ENCODE assay signal across 17 cellular contexts in the genomic region with DNA sequence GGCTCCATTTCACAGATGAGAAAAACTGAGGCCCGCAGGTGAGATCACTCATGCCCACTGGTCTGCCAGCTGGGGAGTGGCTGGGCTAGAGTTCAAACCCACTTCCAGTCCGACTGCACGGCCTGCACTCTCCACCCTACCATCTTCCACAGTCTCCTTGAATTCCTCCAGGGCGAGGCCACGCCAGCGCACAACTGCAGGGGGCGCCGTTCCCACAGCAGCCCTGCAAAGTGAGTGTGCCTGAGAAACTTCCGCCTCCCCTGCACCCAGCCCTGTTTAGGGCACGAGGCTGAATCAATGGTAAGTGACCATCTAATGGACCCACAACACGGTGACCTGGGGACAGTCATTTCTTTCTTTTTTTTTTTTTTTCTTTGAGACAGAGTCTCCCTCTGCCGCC. TPM values are rescaled to one million over a fixed set of nuclear protein-coding genes. Genes with fewer than 3 reads are reported as not detected.
A peak's percentile ranks its signal among the peaks of the same experiment; 100 is the strongest.
DNase-seq lines count a peak whose midpoint lies in the region; ATAC-seq, FAIRE-seq and TF ChIP-seq lines count a peak whose summit lies in the region.
"Had no signal": no experiment of that assay in that cellular context is flagged by ENCODE, and none has a peak within 500 bp of the region (broad histone marks: within the 10 kb centered on the region; RNA-seq: fewer than 3 reads in every experiment).

No MANE protein-coding gene starts in this region.

- H3K27me3 Mint-ChIP-seq in endothelial cell (ENCODE audit: unreplicated experiment) = peaks cover 15% of the 10 kb centered on the region

- H3K9me3 ChIP-seq in HepG2 (ENCODE audit: low read length) = no peaks in the 10 kb centered on the region
- no peaks in the 10 kb centered on the region for H3K9me3 ChIP-seq in right lobe of liver

- no peaks in the 10 kb centered on the region for H3K36me3 Mint-ChIP-seq in endothelial cell (ENCODE audit: low read depth, unreplicated experiment)

- intact Hi-C loops in HepG2 (cut with micrococcal nuclease; ENCODE audit: unreplicated experiment) = no loop called here
- intact Hi-C loops in right lobe of liver (cut with DNase I) = no loop called here
- intact Hi-C loops in sciatic nerve (cut with DNase I) = no loop called here

- TF ChIP-seq EP300 in HepG2 (IDR thresholded peaks at IDR 0.05; ENCODE audit: low read depth in 2 of 2, low read length in 2 of 2) = no peak
- TF ChIP-seq EP300 in HepG2 (CRISPR knock-in tag; IDR thresholded peaks at IDR 0.05; ENCODE audit: borderline replicate concordance) = no peak

- no peak for ATAC-seq in HepG2
- no peak for ATAC-seq in right lobe of liver
- ATAC-seq in HG03159 (IDR thresholded peaks at IDR 0.05; ENCODE audit: unreplicated experiment) = no peak
- ATAC-seq in GM19452 (IDR thresholded peaks at IDR 0.05; ENCODE audit: unreplicated experiment) = no peak
- ATAC-seq in GM21360 (IDR thresholded peaks at IDR 0.05; ENCODE audit: unreplicated experiment) = no peak
- no peak for ATAC-seq in sciatic nerve
- ATAC-seq: activated T-cell treated with anti-CD3 and anti-CD28 coated beads, Interleukin-2, amount 50 U/mL, for 4 hours had no signal

- H3K36me3 ChIP-seq in HepG2 (replicated peaks in 1 of 2; ENCODE audit: control insufficient read depth in 1 of 2, insufficient read depth in 2 of 2, low read length in 2 of 2) = no peaks in the 10 kb centered on the region
- H3K36me3 ChIP-seq in right lobe of liver = no peaks in the 10 kb centered on the region

- TF ChIP-seq RAD21 in HepG2 (CRISPR knock-in tag; IDR thresholded peaks at IDR 0.05) = no peak

- no peaks in the 10 kb centered on the region for H4K20me1 ChIP-seq in HepG2 (ENCODE audit: insufficient read depth, low read length)

- H3K4me1 Mint-ChIP-seq in endothelial cell (ENCODE audit: unreplicated experiment) = peaks cover 13% of the 10 kb centered on the region
- H3K4me1 Mint-ChIP-seq: activated CD4-positive, alpha-beta T cell treated with anti-CD3 and anti-CD28 coated beads, Interleukin-2, amount 10 ng/mL, durations not matched to agents 24 days and 14 days; central memory CD8-positive, alpha-beta T cell had no signal

- H3K27ac Mint-ChIP-seq in endothelial cell (ENCODE audit: unreplicated experiment) = no peak overlapping the region
- H3K27ac Mint-ChIP-seq: activated CD4-positive, alpha-beta T cell treated with anti-CD3 and anti-CD28 coated beads, Interleukin-2, amount 10 ng/mL, durations not matched to agents 24 days and 14 days; T-helper 2 cell treated with Interferon-gamma antibody and Interleukin-4, amounts not matched to agents 5 μg/mL and 100 μg/mL, for 36 hours had no signal

- CTCF ChIA-PET in HepG2 (lab: Yijun Ruan, JAX; ENCODE audit: low intra/inter-chr PET ratio, low total read pairs) = no interaction called here

- H3K27ac ChIP-seq in HepG2 (ENCODE audit: extremely low read length, insufficient read depth, low read length) (no peak overlapping the region), right lobe of liver (no peak overlapping the region)

- POLR2A ChIA-PET in HepG2 (lab: Yijun Ruan, JAX) = no interaction called here

- WGBS in HepG2 (ENCODE audit: low lambda C conversion rate) = 19% methylated on average over 12 of the region's 12 CpGs
- 56% methylated on average over 4 of the region's 12 CpGs for WGBS in right lobe of liver (ENCODE audit: insufficient coverage, low coverage, low lambda C conversion rate, missing lambda C conversion rate)

- no peak overlapping the region for H3K9ac ChIP-seq in HepG2 (ENCODE audit: insufficient read depth, low read depth, low read length)

- H3K4me3 ChIP-seq in HepG2 (replicated peaks in 1 of 3; ENCODE audit: insufficient read depth in 1 of 3, low read depth in 2 of 3, low read length in 3 of 3) (no peak overlapping the region), right lobe of liver (no peak overlapping the region), NB4 (ENCODE audit: low read depth, low read length) (no peak overlapping the region)

- H2AFZ ChIP-seq in HepG2 (ENCODE audit: low read length) = no peak overlapping the region

- in situ Hi-C loops in HepG2 (cut with HindIII; ENCODE audit: extremely low pct_ligation_motif_present, low pct_unique_long_range_greater_than_20kb) = no loop called here

- DNase-seq in HepG2 (ENCODE audit: low spot score) (no peak), right lobe of liver (no peak), NB4 (ENCODE audit: low read depth) (no peak), endothelial cell (ENCODE audit: low spot score) (no peak), sciatic nerve (ENCODE audit: low spot score) (no peak)
- DNase-seq: activated CD4-positive, alpha-beta T cell treated with anti-CD3 and anti-CD28 coated beads, Interleukin-2, amount 10 ng/mL, durations not matched to agents 24 days and 14 days; activated T-cell treated with anti-CD3 and anti-CD28 coated beads, Interleukin-2, amount 50 U/mL, for 4 hours; GF-D8; NCI-H226; SHP77 treated with DMSO at 0.1 percent for 48 hours had no signal

- FAIRE-seq in HepG2 (lab: Jason Lieb, UNC) = no peak
- FAIRE-seq: urothelium cell line had no signal

- no peak overlapping the region for H3K4me3 Mint-ChIP-seq in endothelial cell (ENCODE audit: unreplicated experiment)
- H3K4me3 Mint-ChIP-seq: activated CD4-positive, alpha-beta T cell treated with anti-CD3 and anti-CD28 coated beads, Interleukin-2, amount 10 ng/mL, durations not matched to agents 24 days and 14 days; activated T-cell treated with anti-CD3 and anti-CD28 coated beads, Interleukin-2, amount 50 U/mL, for 4 hours; central memory CD8-positive, alpha-beta T cell; T-helper 2 cell treated with Interferon-gamma antibody and Interleukin-4, amounts not matched to agents 5 μg/mL and 100 μg/mL, for 36 hours had no signal

- H3K4me1 ChIP-seq in HepG2 (ENCODE audit: insufficient read depth, low read length) (no peaks in the 10 kb centered on the region), right lobe of liver (no peaks in the 10 kb centered on the region)

- TF ChIP-seq POLR2A in HepG2 (IDR thresholded peaks at IDR 0.05; ENCODE audit: insufficient read depth in 1 of 2, low read depth in 2 of 2, low read length in 2 of 2) (no peak), right lobe of liver (IDR thresholded peaks at IDR 0.05) (no peak), NB4 (IDR thresholded peaks at IDR 0.05; ENCODE audit: extremely low read depth, insufficient read length) (no peak)

- no peaks in the 10 kb centered on the region for H3K79me2 ChIP-seq in HepG2 (ENCODE audit: insufficient read depth, low read length)

- TF ChIP-seq CTCF in HepG2 (CRISPR knock-in tag; IDR thresholded peaks at IDR 0.05) = peak; percentile 30; the same call in 1 of the 2 replicates
- no peak for TF ChIP-seq CTCF in right lobe of liver (IDR thresholded peaks at IDR 0.05)
- TF ChIP-seq CTCF in NB4 (IDR thresholded peaks at IDR 0.05; ENCODE audit: low read depth, low read length) = peak; percentile 5
- peak; percentile 61 for TF ChIP-seq CTCF in endothelial cell (IDR thresholded peaks at IDR 0.05; ENCODE audit: unreplicated experiment)

- no TSS peak for BruUV-seq in HepG2 (replicated peaks; lab: Mats Ljungman, UMichigan)

- no peaks in the 10 kb centered on the region for H3K9me3 Mint-ChIP-seq in endothelial cell (ENCODE audit: unreplicated experiment)
- H3K9me3 Mint-ChIP-seq: activated CD4-positive, alpha-beta T cell treated with anti-CD3 and anti-CD28 coated beads, Interleukin-2, amount 10 ng/mL, durations not matched to agents 24 days and 14 days; activated T-cell treated with anti-CD3 and anti-CD28 coated beads, Interleukin-2, amount 50 U/mL, for 4 hours; central memory CD8-positive, alpha-beta T cell; T-helper 2 cell treated with Interferon-gamma antibody and Interleukin-4, amounts not matched to agents 5 μg/mL and 100 μg/mL, for 36 hours had no signal

- no peak overlapping the region for H3K4me2 ChIP-seq in HepG2 (ENCODE audit: low read depth, low read length)

- H3K27me3 ChIP-seq in HepG2 (ENCODE audit: control insufficient read depth in 1 of 2, insufficient read depth in 2 of 2, low read length in 2 of 2) (peaks cover 1 to 7% of the 10 kb centered on the region in 2 experiments; a peak in 2 of 5 replicates), right lobe of liver (peaks cover 0 to 17% of the 10 kb centered on the region in 2 donors)

RNA-seq across cellular contexts. Expression of a gene that starts 0.8 kb away (rescaled TPM):
- total RNA-seq in HepG2 (2016; rRNA removed; fragmentation: Illumina TruSeq; extraction: Trizol) = not detected in 2 replicates
- not detected in 2 replicates for total RNA-seq in HepG2 (2016; cell fraction: cytosol; rRNA removed; fragmentation: Illumina TruSeq; extraction: Trizol; ENCODE audit: low read depth)
- total RNA-seq in HepG2 (2016; cell fraction: insoluble cytoplasmic fraction; rRNA removed; fragmentation: Illumina TruSeq; extraction: Trizol) = not detected in 2 replicates
- not detected in 2 replicates for total RNA-seq in HepG2 (2016; cell fraction: membrane; rRNA removed; fragmentation: Illumina TruSeq; extraction: Trizol)
- not detected in 2 replicates for total RNA-seq in HepG2 (2016; cell fraction: nucleus; rRNA removed; fragmentation: Illumina TruSeq; extraction: Trizol)
- polyA plus RNA-seq in HepG2 (2011; rRNA removed) = not detected in 2 replicates
- polyA plus RNA-seq in HepG2 (2011; cell fraction: cytosol; rRNA removed) = not detected in 2 replicates
- not detected in 2 replicates for polyA plus RNA-seq in HepG2 (2011; cell fraction: nucleus; rRNA removed)
- polyA plus RNA-seq in HepG2 (2012) = not detected in 2 replicates
- polyA plus RNA-seq in HepG2 (2016; cell fraction: cytosol; fragmentation: Illumina TruSeq; extraction: Trizol; ENCODE audit: low read depth) = not detected in 2 replicates
- polyA plus RNA-seq in HepG2 (2016; cell fraction: insoluble cytoplasmic fraction; fragmentation: Illumina TruSeq; extraction: Trizol; ENCODE audit: low read depth) = not detected in 2 replicates
- polyA plus RNA-seq in HepG2 (2016; cell fraction: membrane; fragmentation: Illumina TruSeq; extraction: Trizol; ENCODE audit: low read depth) = not detected in 2 replicates
- not detected in 2 replicates for polyA plus RNA-seq in HepG2 (2016; cell fraction: nucleus; fragmentation: Illumina TruSeq; extraction: Trizol; ENCODE audit: insufficient read depth, low read depth)
- polyA minus RNA-seq in HepG2 (2011; rRNA and poly(A)+ RNA removed; ENCODE audit: low replicate concordance) = not detected in 2 replicates
- polyA minus RNA-seq in HepG2 (2011; cell fraction: cytosol; rRNA and poly(A)+ RNA removed) = not detected in 2 replicates
- not detected in 2 replicates for polyA minus RNA-seq in HepG2 (2011; cell fraction: nucleus; rRNA and poly(A)+ RNA removed)
- not detected for total RNA-seq in right lobe of liver
- total RNA-seq in endothelial cell (ENCODE audit: unreplicated experiment) = 0.67 TPM
- not detected for total RNA-seq in sciatic nerve
- total RNA-seq: activated CD4-positive, alpha-beta T cell treated with anti-CD3 and anti-CD28 coated beads, Interleukin-2, amount 10 ng/mL, durations not matched to agents 24 days and 14 days; activated T-cell treated with anti-CD3 and anti-CD28 coated beads, Interleukin-2, amount 50 U/mL, for 4 hours had no signal

RNA-seq across cellular contexts. Expression of a gene that starts 10.8 kb away (rescaled TPM):
- total RNA-seq in HepG2 (2016; rRNA removed; fragmentation: Illumina TruSeq; extraction: Trizol) (0.69 and 1.00 TPM in 2 replicates), right lobe of liver (not detected), endothelial cell (ENCODE audit: unreplicated experiment) (1.8 TPM), sciatic nerve (0.31 TPM)
- 0.35 and 1.1 TPM in 2 replicates for total RNA-seq in HepG2 (2016; cell fraction: cytosol; rRNA removed; fragmentation: Illumina TruSeq; extraction: Trizol; ENCODE audit: low read depth)
- 0.63 and 0.67 TPM in 2 replicates for total RNA-seq in HepG2 (2016; cell fraction: insoluble cytoplasmic fraction; rRNA removed; fragmentation: Illumina TruSeq; extraction: Trizol)
- 1.1 and 1.7 TPM in 2 replicates for total RNA-seq in HepG2 (2016; cell fraction: membrane; rRNA removed; fragmentation: Illumina TruSeq; extraction: Trizol)
- 0.47 TPM in 1 of 2 replicates, not detected in the other for total RNA-seq in HepG2 (2016; cell fraction: nucleus; rRNA removed; fragmentation: Illumina TruSeq; extraction: Trizol)
- 0.37 and 0.50 TPM in 2 replicates for polyA plus RNA-seq in HepG2 (2011; rRNA removed)
- polyA plus RNA-seq in HepG2 (2011; cell fraction: cytosol; rRNA removed) = 0.53 and 0.60 TPM in 2 replicates
- polyA plus RNA-seq in HepG2 (2011; cell fraction: nucleus; rRNA removed) = 1.1 and 1.2 TPM in 2 replicates
- 0.93 and 1.1 TPM in 2 replicates for polyA plus RNA-seq in HepG2 (2012)
- 0.61 and 1.3 TPM in 2 replicates for polyA plus RNA-seq in HepG2 (2016; cell fraction: cytosol; fragmentation: Illumina TruSeq; extraction: Trizol; ENCODE audit: low read depth)
- 0.59 and 1.4 TPM in 2 replicates for polyA plus RNA-seq in HepG2 (2016; cell fraction: insoluble cytoplasmic fraction; fragmentation: Illumina TruSeq; extraction: Trizol; ENCODE audit: low read depth)
- polyA plus RNA-seq in HepG2 (2016; cell fraction: membrane; fragmentation: Illumina TruSeq; extraction: Trizol; ENCODE audit: low read depth) = 0.82 and 1.1 TPM in 2 replicates
- 0.60 and 2.2 TPM in 2 replicates for polyA plus RNA-seq in HepG2 (2016; cell fraction: nucleus; fragmentation: Illumina TruSeq; extraction: Trizol; ENCODE audit: insufficient read depth, low read depth)
- polyA minus RNA-seq in HepG2 (2011; rRNA and poly(A)+ RNA removed; ENCODE audit: low replicate concordance) = 1.2 TPM in 1 of 2 replicates, not detected in the other
- not detected in 2 replicates for polyA minus RNA-seq in HepG2 (2011; cell fraction: cytosol; rRNA and poly(A)+ RNA removed)
- not detected in 2 replicates for polyA minus RNA-seq in HepG2 (2011; cell fraction: nucleus; rRNA and poly(A)+ RNA removed)
- total RNA-seq: activated CD4-positive, alpha-beta T cell treated with anti-CD3 and anti-CD28 coated beads, Interleukin-2, amount 10 ng/mL, durations not matched to agents 24 days and 14 days; LHCN-M2 had no signal

RNA-seq across cellular contexts. Expression of a gene that starts 53.2 kb away (rescaled TPM):
- total RNA-seq in HepG2 (2016; rRNA removed; fragmentation: Illumina TruSeq; extraction: Trizol) (not detected in 2 replicates), right lobe of liver (under 1 TPM in 1 of 6 experiments, not detected in 5; 0.17 TPM), endothelial cell (ENCODE audit: unreplicated experiment) (1.4 TPM), sciatic nerve (not detected)
- total RNA-seq in HepG2 (2016; cell fraction: cytosol; rRNA removed; fragmentation: Illumina TruSeq; extraction: Trizol; ENCODE audit: low read depth) = not detected in 2 replicates
- total RNA-seq in HepG2 (2016; cell fraction: insoluble cytoplasmic fraction; rRNA removed; fragmentation: Illumina TruSeq; extraction: Trizol) = not detected in 2 replicates
- total RNA-seq in HepG2 (2016; cell fraction: membrane; rRNA removed; fragmentation: Illumina TruSeq; extraction: Trizol) = not detected in 2 replicates
- total RNA-seq in HepG2 (2016; cell fraction: nucleus; rRNA removed; fragmentation: Illumina TruSeq; extraction: Trizol) = not detected in 2 replicates
- not detected in 2 replicates for polyA plus RNA-seq in HepG2 (2011; rRNA removed)
- polyA plus RNA-seq in HepG2 (2011; cell fraction: cytosol; rRNA removed) = not detected in 2 replicates
- not detected in 2 replicates for polyA plus RNA-seq in HepG2 (2011; cell fraction: nucleus; rRNA removed)
- not detected in 2 replicates for polyA plus RNA-seq in HepG2 (2012)
- polyA plus RNA-seq in HepG2 (2016; cell fraction: cytosol; fragmentation: Illumina TruSeq; extraction: Trizol; ENCODE audit: low read depth) = not detected in 2 replicates
- not detected in 2 replicates for polyA plus RNA-seq in HepG2 (2016; cell fraction: insoluble cytoplasmic fraction; fragmentation: Illumina TruSeq; extraction: Trizol; ENCODE audit: low read depth)
- polyA plus RNA-seq in HepG2 (2016; cell fraction: membrane; fragmentation: Illumina TruSeq; extraction: Trizol; ENCODE audit: low read depth) = not detected in 2 replicates
- not detected in 2 replicates for polyA plus RNA-seq in HepG2 (2016; cell fraction: nucleus; fragmentation: Illumina TruSeq; extraction: Trizol; ENCODE audit: insufficient read depth, low read depth)
- not detected in 2 replicates for polyA minus RNA-seq in HepG2 (2011; rRNA and poly(A)+ RNA removed; ENCODE audit: low replicate concordance)
- polyA minus RNA-seq in HepG2 (2011; cell fraction: cytosol; rRNA and poly(A)+ RNA removed) = not detected in 2 replicates
- not detected in 2 replicates for polyA minus RNA-seq in HepG2 (2011; cell fraction: nucleus; rRNA and poly(A)+ RNA removed)
- total RNA-seq: activated CD4-positive, alpha-beta T cell treated with anti-CD3 and anti-CD28 coated beads, Interleukin-2, amount 10 ng/mL, durations not matched to agents 24 days and 14 days; activated T-cell treated with anti-CD3 and anti-CD28 coated beads, Interleukin-2, amount 50 U/mL, for 4 hours; LHCN-M2 had no signal

Comparison
In these comparisons a context has a peak if more than half of its experiments do, and no peak if none do; other contexts are left out.
1. CTCF ChIP-seq: peak in HepG2 (single experiment), NB4 (single experiment) and endothelial cell (single experiment); none in right lobe of liver (0 of 4).